ENCODE assay signal across 7 cellular contexts in genomic region chr6:31079656-31080261, GRCh38.
A peak's percentile ranks its signal among the peaks of the same experiment; 100 is the strongest.
DNase-seq lines count a peak whose midpoint lies in the region; ATAC-seq and TF ChIP-seq lines count a peak whose summit lies in the region.

No MANE protein-coding gene starts in this region.

- peak; percentile 85 for TF ChIP-seq CTCF in GM13977 (IDR thresholded peaks at IDR 0.05; ENCODE audit: extremely low read depth, insufficient read depth, missing control alignments)

- DNase-seq in GM13977 (ENCODE audit: low spot score), result peak; percentile 65
- peak; percentile 84 for DNase-seq in NCI-H2227 (lab: John Stamatoyannopoulos, UW; ENCODE audit: unreplicated experiment)
- peak; percentile 38 for DNase-seq in activated CD4-positive, CD25-positive, alpha-beta regulatory T cell treated with anti-CD3 and anti-CD28 coated beads, Interleukin-2, amount 50 U/mL, for 16 hours (ENCODE audit: low read depth, low spot score)
- DNase-seq in caudate nucleus (lab: John Stamatoyannopoulos, UW), result peak in 55 of 61 donors; percentile 14 to 84 (median 45)
- DNase-seq in kidney glomerular epithelial cell (lab: John Stamatoyannopoulos, UW), result peak; percentile 58
- DNase-seq in stimulated activated CD4-positive, alpha-beta T cell treated with anti-CD3 and anti-CD28 coated beads, Interleukin-1b, Interleukin-23, amount 100 ng/mL, for 48 hours, result peak; percentile 68

- no peak for ATAC-seq in HG02970 (IDR thresholded peaks at IDR 0.05; ENCODE audit: low FRiP score, unreplicated experiment)

- in situ Hi-C loops in GM13977 (cut with MboI; ENCODE audit: low pct_unique_long_range_greater_than_20kb, low sequenced_read_pairs, unreplicated experiment), result loop anchor here (5.0 to 10.0 kb wide), 2 partner anchors 162 to 255 kb away; no protein-coding TSS in a partner anchor

- no peak overlapping the region for H3K27ac ChIP-seq in caudate nucleus (ENCODE audit: low read depth, low read length)
